Comparison of ENCODE assay signal across 12 cellular contexts in the genomic region with DNA sequence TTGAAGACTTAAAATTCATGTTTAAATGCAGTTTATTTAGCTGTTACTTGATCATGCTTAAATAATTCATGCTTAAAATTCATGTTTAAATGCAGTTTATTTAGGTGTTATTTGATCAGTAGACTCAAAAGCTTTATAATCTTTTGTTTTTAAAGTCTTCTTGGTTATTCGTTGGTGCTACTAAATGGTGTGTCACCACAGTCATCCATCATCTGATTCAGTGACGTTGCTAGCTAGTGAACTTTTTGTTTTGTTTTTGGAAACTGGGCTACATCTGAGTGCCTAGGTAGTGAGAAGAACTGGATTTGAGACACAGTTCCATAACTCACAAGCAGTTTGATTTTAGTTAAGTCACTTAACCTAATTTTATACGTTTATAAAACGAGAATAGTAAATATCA. TPM values are rescaled to one million over a fixed set of nuclear protein-coding genes. Genes with fewer than 3 reads are reported as not detected.
DNase-seq lines count a peak whose midpoint lies in the region; ATAC-seq, FAIRE-seq and TF ChIP-seq lines count a peak whose summit lies in the region.
"Had no signal": no experiment of that assay in that cellular context is flagged by ENCODE, and none has a peak within 500 bp of the region (broad histone marks: within the 10 kb centered on the region; RNA-seq: fewer than 3 reads in every experiment).

No MANE protein-coding gene starts in this region.

- 44% methylated on average over 4 of the region's 4 CpGs for WGBS in A549 (ENCODE audit: missing lambda C conversion rate)

- TF ChIP-seq CTCF in A549 (IDR thresholded peaks at IDR 0.05) (no peak), cardiac fibroblast (IDR thresholded peaks at IDR 0.05; ENCODE audit: low read depth, low read length) (no peak)

- no peak for TF ChIP-seq RAD21 in A549 (conservative IDR thresholded peaks at IDR 0.05 in 1 of 2, IDR thresholded peaks at IDR 0.05 in 1 of 2)

- no peak overlapping the region for H3K4me3 ChIP-seq in A549
- no peak overlapping the region for H3K4me3 ChIP-seq in cardiac fibroblast (replicated peaks in 1 of 2; ENCODE audit: low read depth in 2 of 2, low read length in 2 of 2)

- H3K4me2 ChIP-seq in A549: peak overlapping the region; percentile 20; the same call in 2 of the 3 replicates

- H3K4me1 ChIP-seq in A549: peaks cover 24% of the 10 kb centered on the region

- FAIRE-seq in A549 (lab: Jason Lieb, UNC): no peak

- no peak overlapping the region for H3K27ac ChIP-seq in A549

- TF ChIP-seq POLR2A in A549 (IDR thresholded peaks at IDR 0.05; ENCODE audit: low read length): no peak

- ATAC-seq in A549 (no peak), GM21786 (IDR thresholded peaks at IDR 0.05; ENCODE audit: unreplicated experiment) (no peak), GM21619 (IDR thresholded peaks at IDR 0.05; ENCODE audit: unreplicated experiment) (no peak), HG03571 (IDR thresholded peaks at IDR 0.05; ENCODE audit: unreplicated experiment) (no peak), GM18858 (IDR thresholded peaks at IDR 0.05; ENCODE audit: unreplicated experiment) (no peak)
- ATAC-seq: WTC11 had no signal

- DNase-seq in A549 (ENCODE audit: low read depth in 1 of 2, low spot score in 1 of 2) (no peak), HEK293T (ENCODE audit: extremely low spot score) (no peak), cardiac fibroblast (ENCODE audit: low read depth in 2 of 2) (peak; percentile 27 to 55), kidney tubule cell (ENCODE audit: low spot score) (peak; percentile 60)
- DNase-seq: activated gamma-delta T cell; NCI-H2171 treated with DMSO at 0.1 percent for 48 hours; stimulated activated CD4-positive, alpha-beta T cell treated with anti-CD3 and anti-CD28 coated beads, Interleukin-15, amount 100 ng/mL, for 24 hours had no signal

- CTCF ChIA-PET in A549 (lab: Yijun Ruan, JAX): no interaction called here
- CTCF ChIA-PET in HEK293T (lab: Yijun Ruan, JAX): no interaction called here

- TF ChIP-seq EP300 in A549 (IDR thresholded peaks at IDR 0.05): no peak

- POLR2A ChIA-PET in A549 (lab: Yijun Ruan, JAX) (no interaction called here), HEK293T (lab: Yijun Ruan, JAX) (no interaction called here)

- H3K9me3 ChIP-seq in A549: no peaks in the 10 kb centered on the region

TF ChIP-seq in A549, 52 proteins besides CTCF, POLR2A, EP300 and RAD21:
- TF ChIP-seq RNF2 (IDR thresholded peaks at IDR 0.05; ENCODE audit: borderline replicate concordance, low read depth) (no peak), HOXB5 (CRISPR knock-in tag; IDR thresholded peaks at IDR 0.05) (peak; percentile 32; the same call in 1 of the 2 replicates)

TF ChIP-seq in HEK293T, 16 proteins besides CTCF, POLR2A, EP300 and RAD21:
- no peak for TF ChIP-seq ZNF384 (IDR thresholded peaks at IDR 0.05)
- TF ChIP-seq TARDBP (IDR thresholded peaks at IDR 0.05): no peak
- TF ChIP-seq L3MBTL2 (conservative IDR thresholded peaks at IDR 0.05): no peak
- TF ChIP-seq, protein P1, sequence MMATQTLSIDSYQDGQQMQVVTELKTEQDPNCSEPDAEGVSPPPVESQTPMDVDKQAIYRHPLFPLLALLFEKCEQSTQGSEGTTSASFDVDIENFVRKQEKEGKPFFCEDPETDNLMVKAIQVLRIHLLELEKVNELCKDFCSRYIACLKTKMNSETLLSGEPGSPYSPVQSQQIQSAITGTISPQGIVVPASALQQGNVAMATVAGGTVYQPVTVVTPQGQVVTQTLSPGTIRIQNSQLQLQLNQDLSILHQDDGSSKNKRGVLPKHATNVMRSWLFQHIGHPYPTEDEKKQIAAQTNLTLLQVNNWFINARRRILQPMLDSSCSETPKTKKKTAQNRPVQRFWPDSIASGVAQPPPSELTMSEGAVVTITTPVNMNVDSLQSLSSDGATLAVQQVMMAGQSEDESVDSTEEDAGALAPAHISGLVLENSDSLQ (IDR thresholded peaks at IDR 0.05): peak; percentile 92

RNA-seq across cellular contexts. Expression of a gene that starts 20.9 kb away (rescaled TPM):
- polyA plus RNA-seq in A549 (2011; rRNA removed) (22.4 and 27.3 TPM in 2 replicates), A549 (2017; fragmentation: RNase III; extraction: RNeasy Plus Mini Kit Qiagen cat#74134 plus additional on column Dnase treatment) (13.4 to 15.0 TPM (median 14.2 TPM) in 3 replicates)
- polyA plus RNA-seq in A549 (2012; cell fraction: cytosol; rRNA removed): 5.4 and 6.3 TPM in 2 replicates
- 7.5 and 11.0 TPM in 2 replicates for polyA plus RNA-seq in A549 (2012; cell fraction: nucleus; rRNA removed)
- 25.5 and 26.0 TPM in 2 replicates for polyA minus RNA-seq in A549 (2011; rRNA and poly(A)+ RNA removed)

Comparison
In these comparisons a context has a peak if more than half of its experiments do, and no peak if none do; other contexts are left out.
1. DNase-seq: peak in cardiac fibroblast (2 of 2) and kidney tubule cell (single experiment); none in A549 (0 of 2) and HEK293T (single experiment).